ENCODE assay signal across 2 cellular contexts in the genomic region with DNA sequence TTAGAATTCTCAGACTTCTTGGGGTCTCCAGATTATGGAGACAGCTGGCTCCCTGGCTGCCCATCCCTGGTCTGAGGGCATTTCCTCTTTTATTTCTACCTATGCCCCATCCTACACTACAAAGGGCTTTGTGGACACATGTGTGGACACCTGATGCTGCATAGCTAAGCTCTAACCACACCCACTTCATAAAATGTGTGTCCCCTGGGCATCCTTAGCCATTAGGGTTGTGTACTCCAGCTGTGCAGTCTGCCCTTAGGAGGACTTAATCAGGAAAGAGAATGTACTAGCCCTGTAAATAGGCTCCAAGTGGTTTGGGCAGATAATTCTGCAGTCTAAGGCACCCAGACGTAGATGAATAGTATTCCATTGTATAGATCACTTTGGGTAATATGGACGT.
TF ChIP-seq lines count a peak whose summit lies in the region.

No MANE protein-coding gene starts in this region.

TF ChIP-seq in HEK293, 187 proteins besides CTCF, POLR2A, EP300 and RAD21 (continued from another document):
- TF ChIP-seq, protein P1, sequence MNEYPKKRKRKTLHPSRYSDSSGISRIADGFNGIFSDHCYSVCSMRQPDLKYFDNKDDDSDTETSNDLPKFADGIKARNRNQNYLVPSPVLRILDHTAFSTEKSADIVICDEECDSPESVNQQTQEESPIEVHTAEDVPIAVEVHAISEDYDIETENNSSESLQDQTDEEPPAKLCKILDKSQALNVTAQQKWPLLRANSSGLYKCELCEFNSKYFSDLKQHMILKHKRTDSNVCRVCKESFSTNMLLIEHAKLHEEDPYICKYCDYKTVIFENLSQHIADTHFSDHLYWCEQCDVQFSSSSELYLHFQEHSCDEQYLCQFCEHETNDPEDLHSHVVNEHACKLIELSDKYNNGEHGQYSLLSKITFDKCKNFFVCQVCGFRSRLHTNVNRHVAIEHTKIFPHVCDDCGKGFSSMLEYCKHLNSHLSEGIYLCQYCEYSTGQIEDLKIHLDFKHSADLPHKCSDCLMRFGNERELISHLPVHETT (tag by site-specific recombination; IDR thresholded peaks at IDR 0.05), result no peak
- 0 out of 2 replicates have a peak, but pooled peaks have one; percentile 36 for TF ChIP-seq ZNF423 (tag by site-specific recombination; IDR thresholded peaks at IDR 0.05)
- TF ChIP-seq ZNF146 (tag by site-specific recombination; IDR thresholded peaks at IDR 0.05), result no peak

TF ChIP-seq in H1, 55 proteins besides CTCF, POLR2A, EP300 and RAD21 (continued from another document):
- TF ChIP-seq, protein P2, sequence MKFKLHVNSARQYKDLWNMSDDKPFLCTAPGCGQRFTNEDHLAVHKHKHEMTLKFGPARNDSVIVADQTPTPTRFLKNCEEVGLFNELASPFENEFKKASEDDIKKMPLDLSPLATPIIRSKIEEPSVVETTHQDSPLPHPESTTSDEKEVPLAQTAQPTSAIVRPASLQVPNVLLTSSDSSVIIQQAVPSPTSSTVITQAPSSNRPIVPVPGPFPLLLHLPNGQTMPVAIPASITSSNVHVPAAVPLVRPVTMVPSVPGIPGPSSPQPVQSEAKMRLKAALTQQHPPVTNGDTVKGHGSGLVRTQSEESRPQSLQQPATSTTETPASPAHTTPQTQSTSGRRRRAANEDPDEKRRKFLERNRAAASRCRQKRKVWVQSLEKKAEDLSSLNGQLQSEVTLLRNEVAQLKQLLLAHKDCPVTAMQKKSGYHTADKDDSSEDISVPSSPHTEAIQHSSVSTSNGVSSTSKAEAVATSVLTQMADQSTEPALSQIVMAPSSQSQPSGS (IDR thresholded peaks at IDR 0.05; ENCODE audit: low read length), result no peak
